In genomic region chr7:770786-771185, GRCh38 we compare ENCODE assay signal across 15 cellular contexts. TPM values are rescaled to one million over a fixed set of nuclear protein-coding genes. Genes with fewer than 3 reads are reported as not detected.
DNase-seq lines count a peak whose midpoint lies in the region; ATAC-seq, FAIRE-seq and TF ChIP-seq lines count a peak whose summit lies in the region.
"Had no signal": no experiment of that assay in that cellular context is flagged by ENCODE, and none has a peak within 500 bp of the region (broad histone marks: within the 10 kb centered on the region; RNA-seq: fewer than 3 reads in every experiment).

No MANE protein-coding gene starts in this region.

- CTCF ChIA-PET in endothelial cell of umbilical vein (lab: Charles Lee), result interaction anchor here (1.3 kb wide), 1 partner anchor 438 kb away, joined by 7 read pairs; no protein-coding TSS in a partner anchor

- TF ChIP-seq CTCF in endothelial cell of umbilical vein (IDR thresholded peaks at IDR 0.05; ENCODE audit: extremely low read depth in 1 of 2, insufficient read depth in 1 of 2, low read depth in 1 of 2, low read length in 2 of 2) (no peak), testis (IDR thresholded peaks at IDR 0.05) (no peak)

- H3K36me3 ChIP-seq in endothelial cell of umbilical vein (ENCODE audit: control insufficient read depth in 2 of 2, extremely low read depth in 1 of 2, insufficient read depth in 2 of 2, low read length in 2 of 2) (peaks cover 0 to 3% of the 10 kb centered on the region in 2 experiments), mesodermal cell (ENCODE audit: control insufficient read depth, insufficient read depth, low read length) (peaks cover 61% of the 10 kb centered on the region), testis (ENCODE audit: low read depth, missing control alignments) (no peaks in the 10 kb centered on the region)

- no peaks in the 10 kb centered on the region for H4K20me1 ChIP-seq in endothelial cell of umbilical vein (replicated peaks; ENCODE audit: control insufficient read depth, extremely low read depth, insufficient read depth, low read length)

- H3K9me1 ChIP-seq in endothelial cell of umbilical vein (replicated peaks; ENCODE audit: control insufficient read depth, extremely low read depth, insufficient read depth, low read length), result no peaks in the 10 kb centered on the region

- dilution Hi-C loops in endothelial cell of umbilical vein (cut with MboI; ENCODE audit: extremely low pct_ligation_motif_present, low sequenced_read_pairs), result no loop called here

- WGBS in mesodermal cell (ENCODE audit: insufficient coverage in 2 of 2), 2 experiments, result 90 to 94% methylated on average over 3 to 4 of the region's 7 CpGs
- 43 to 51% methylated on average over 7 of the region's 7 CpGs for WGBS in testis, 2 donors

- POLR2A ChIA-PET in endothelial cell of umbilical vein (lab: Charles Lee), result no interaction called here

- H3K27ac ChIP-seq in endothelial cell of umbilical vein (ENCODE audit: insufficient read depth, low read depth, low read length) (peak overlapping the region; percentile 35), mesodermal cell (ENCODE audit: low read depth, low read length, severe bottlenecking) (peak overlapping the region; percentile 57), testis (peak overlapping the region; percentile 48 to 79)
- H3K27ac ChIP-seq: BLaER1 treated with 17β-estradiol and CSF1 and Interleukin-3, amounts not matched to agents 10 nM and 100 nM had no signal

- TF ChIP-seq POLR2A in endothelial cell of umbilical vein (IDR thresholded peaks at IDR 0.05; ENCODE audit: low read depth, low read length) (no peak), testis (IDR thresholded peaks at IDR 0.05) (no peak)

- ATAC-seq in GM21528 (IDR thresholded peaks at IDR 0.05; ENCODE audit: low FRiP score, unreplicated experiment), result no peak

- DNase-seq in HuH-7 (ENCODE audit: low spot score), result peak; percentile 70
- DNase-seq in endothelial cell of umbilical vein (ENCODE audit: low read depth, low spot score), result no peak
- no peak for DNase-seq in testis
- DNase-seq in H4 (ENCODE audit: low spot score), result no peak
- DNase-seq in putamen (ENCODE audit: low spot score), result no peak
- DNase-seq: activated CD4-positive, alpha-beta T cell treated with anti-CD3 and anti-CD28 coated beads for 1 hour; activated CD8-positive, alpha-beta memory T cell treated with anti-CD3 and anti-CD28 coated beads, Interleukin-2, amount 50 U/mL, for 48 hours; activated naive CD8-positive, alpha-beta T cell treated with anti-CD3 and anti-CD28 coated beads, Interleukin-2, amount 10 ng/mL, durations not matched to agents 7 days and 5 days; NCI-H1105 treated with DMSO at 0.1 percent for 48 hours; T-helper 1 cell had no signal

- H3K27me3 ChIP-seq in endothelial cell of umbilical vein (ENCODE audit: control insufficient read depth in 2 of 2, insufficient read depth in 2 of 2, low read length in 2 of 2) (no peaks in the 10 kb centered on the region), testis (no peaks in the 10 kb centered on the region)
- H3K27me3 ChIP-seq: BLaER1 treated with 17β-estradiol and CSF1 and Interleukin-3, amounts not matched to agents 10 nM and 100 nM had no signal

- intact Hi-C loops in endothelial cell of umbilical vein (cut with micrococcal nuclease) (loop anchor here (5.0 to 10.0 kb wide), 2 partner anchors 136 to 253 kb away; partner anchors contain the start of gene PDGFA), testis (cut with DNase I; ENCODE audit: low total_unique reads) (loop anchor here (5.0 kb wide), 1 partner anchor 438 kb away; no protein-coding TSS in a partner anchor)

- no peak overlapping the region for H3K9ac ChIP-seq in endothelial cell of umbilical vein (replicated peaks; ENCODE audit: extremely low read depth, insufficient read depth, low read length)

- peak overlapping the region; percentile 6 for H3K4me2 ChIP-seq in endothelial cell of umbilical vein (ENCODE audit: insufficient read depth, low read length)
- H3K4me2 ChIP-seq: BLaER1 treated with 17β-estradiol and CSF1 and Interleukin-3, amounts not matched to agents 10 nM and 100 nM had no signal

- H2AFZ ChIP-seq in endothelial cell of umbilical vein (ENCODE audit: low read depth, low read length), result no peak overlapping the region

- H3K4me3 ChIP-seq in endothelial cell of umbilical vein (replicated peaks in 1 of 3; ENCODE audit: insufficient read depth in 1 of 3, low read depth in 1 of 3, low read length in 3 of 3), result no peak overlapping the region
- H3K4me3 ChIP-seq in mesodermal cell (ENCODE audit: extremely low read depth, insufficient read depth, low read length, poor library complexity, severe bottlenecking), result no peak overlapping the region
- no peak overlapping the region for H3K4me3 ChIP-seq in testis
- H3K4me3 ChIP-seq: BLaER1 treated with 17β-estradiol and CSF1 and Interleukin-3, amounts not matched to agents 10 nM and 100 nM had no signal

- no peaks in the 10 kb centered on the region for H3K79me2 ChIP-seq in endothelial cell of umbilical vein (ENCODE audit: control insufficient read depth, insufficient read depth, low read length)

- BruUV-seq in endothelial cell of umbilical vein (replicated peaks; lab: Mats Ljungman, UMichigan), result no TSS peak

- H3K4me1 ChIP-seq in endothelial cell of umbilical vein (ENCODE audit: control insufficient read depth, extremely low read depth, insufficient read depth, low read length), result peaks cover 10% of the 10 kb centered on the region
- peaks cover 3% of the 10 kb centered on the region for H3K4me1 ChIP-seq in mesodermal cell (ENCODE audit: control insufficient read depth, insufficient read depth, low read length, poor library complexity, severe bottlenecking)
- peaks cover 26% of the 10 kb centered on the region for H3K4me1 ChIP-seq in testis

- H3K9me3 ChIP-seq in endothelial cell of umbilical vein (replicated peaks; ENCODE audit: control insufficient read depth, insufficient read depth, low read length) (no peaks in the 10 kb centered on the region), mesodermal cell (ENCODE audit: control insufficient read depth, low read length) (no peaks in the 10 kb centered on the region), testis (no peaks in the 10 kb centered on the region)
- H3K9me3 ChIP-seq: BLaER1 treated with 17β-estradiol and CSF1 and Interleukin-3, amounts not matched to agents 10 nM and 100 nM had no signal

- FAIRE-seq in endothelial cell of umbilical vein (lab: Jason Lieb, UNC), result peak; percentile 28
- FAIRE-seq: colon, GM12892 had no signal

TF ChIP-seq in endothelial cell of umbilical vein, 7 proteins besides CTCF, POLR2A, EP300 and RAD21:
- TF ChIP-seq EZH2 (IDR thresholded peaks at IDR 0.05; ENCODE audit: borderline replicate concordance, low read depth, low read length, severe bottlenecking) (no peak), FOS (IDR thresholded peaks at IDR 0.05; ENCODE audit: borderline replicate concordance, insufficient read depth, low read length) (no peak), POLR2AphosphoS5 (IDR thresholded peaks at IDR 0.05; ENCODE audit: insufficient read depth, low read depth, low read length) (no peak), GATA2 (IDR thresholded peaks at IDR 0.05; ENCODE audit: insufficient read depth, insufficient read length, low read depth, low read length) (no peak), JUN (IDR thresholded peaks at IDR 0.05; ENCODE audit: borderline replicate concordance, insufficient read depth, insufficient read length, low read depth) (no peak), MYC (IDR thresholded peaks at IDR 0.05; ENCODE audit: low read depth, low read length) (no peak)
- TF ChIP-seq, protein P1, sequence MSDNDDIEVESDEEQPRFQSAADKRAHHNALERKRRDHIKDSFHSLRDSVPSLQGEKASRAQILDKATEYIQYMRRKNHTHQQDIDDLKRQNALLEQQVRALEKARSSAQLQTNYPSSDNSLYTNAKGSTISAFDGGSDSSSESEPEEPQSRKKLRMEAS (IDR thresholded peaks at IDR 0.05; ENCODE audit: insufficient read depth, insufficient read length), result no peak

RNA-seq across cellular contexts. Expression of gene PRKAR1B, which starts 43.7 kb away (rescaled TPM):
- total RNA-seq in endothelial cell of umbilical vein (24.0 and 29.2 TPM in 2 replicates), testis (10 to 100 TPM; 31.3 to 35.7 TPM)
- polyA plus RNA-seq in endothelial cell of umbilical vein (15.0 and 15.4 TPM in 2 replicates), testis (ENCODE audit: insufficient read depth, low read depth, low replicate concordance) (27.8 TPM)
- 17.2 and 19.2 TPM in 2 replicates for polyA plus RNA-seq in endothelial cell of umbilical vein (2011; cell fraction: cytosol; rRNA removed)
- polyA plus RNA-seq in endothelial cell of umbilical vein (2011; cell fraction: nucleus; rRNA removed), result 16.0 and 20.5 TPM in 2 replicates
- 20.5 and 22.4 TPM in 2 replicates for polyA plus RNA-seq in endothelial cell of umbilical vein (2012)
- polyA minus RNA-seq in endothelial cell of umbilical vein, result 25.2 and 27.9 TPM in 2 replicates
- 23.6 TPM for polyA minus RNA-seq in endothelial cell of umbilical vein (2011; cell fraction: cytosol; rRNA and poly(A)+ RNA removed)
- polyA minus RNA-seq in endothelial cell of umbilical vein (2011; cell fraction: nucleus; rRNA and poly(A)+ RNA removed), result 8.2 and 20.6 TPM in 2 replicates
- polyA plus RNA-seq in mesodermal cell (2013, experiment 1 of 2), result 10.0 TPM
- 10.9 TPM for polyA plus RNA-seq in mesodermal cell (2013, experiment 2 of 2)
- total RNA-seq in H4 (2014; rRNA removed; shearing (Covaris generic)), result 40.5 and 46.7 TPM in 2 replicates

RNA-seq across cellular contexts. Expression of gene DNAAF5, which starts 44.3 kb away (rescaled TPM):
- total RNA-seq in endothelial cell of umbilical vein, result 45.4 and 49.3 TPM in 2 replicates
- polyA plus RNA-seq in endothelial cell of umbilical vein, result 65.5 and 81.8 TPM in 2 replicates
- polyA plus RNA-seq in endothelial cell of umbilical vein (2011; cell fraction: cytosol; rRNA removed), result 37.1 and 42.1 TPM in 2 replicates
- polyA plus RNA-seq in endothelial cell of umbilical vein (2011; cell fraction: nucleus; rRNA removed), result 40.8 and 41.7 TPM in 2 replicates
- polyA plus RNA-seq in endothelial cell of umbilical vein (2012), result 23.0 and 27.0 TPM in 2 replicates
- 43.2 and 50.3 TPM in 2 replicates for polyA minus RNA-seq in endothelial cell of umbilical vein
- 40.9 TPM for polyA minus RNA-seq in endothelial cell of umbilical vein (2011; cell fraction: cytosol; rRNA and poly(A)+ RNA removed)
- polyA minus RNA-seq in endothelial cell of umbilical vein (2011; cell fraction: nucleus; rRNA and poly(A)+ RNA removed), result 23.3 and 31.6 TPM in 2 replicates
- polyA plus RNA-seq in mesodermal cell (2013, experiment 1 of 2), result 33.1 TPM
- polyA plus RNA-seq in mesodermal cell (2013, experiment 2 of 2), result 25.3 TPM
- 10 to 100 TPM; 52.6 to 67.0 TPM for total RNA-seq in testis
- polyA plus RNA-seq in testis (ENCODE audit: insufficient read depth, low read depth, low replicate concordance), result 21.1 TPM
- total RNA-seq in H4 (2014; rRNA removed; shearing (Covaris generic)), result 51.0 and 51.2 TPM in 2 replicates
